Comparison of ENCODE assay signal across 8 cellular contexts in genomic region chr1:1512425-1512824, GRCh38. TPM values are rescaled to one million over a fixed set of nuclear protein-coding genes. Genes with fewer than 3 reads are reported as not detected.
DNase-seq lines count a peak whose midpoint lies in the region; ATAC-seq, FAIRE-seq and TF ChIP-seq lines count a peak whose summit lies in the region.
"Not testable (repeated sequence)": the region's sequence is repeated elsewhere in the genome, so short reads cannot be mapped to it uniquely, and the experiment has no call there.

No MANE protein-coding gene starts in this region.

- WGBS in GM12878 (ENCODE audit: insufficient coverage, insufficient replicate concordance, low lambda C conversion rate, missing lambda C conversion rate): under 1% methylated on average over 25 of the region's 52 CpGs
- 0% methylated on average over 2 of the region's 52 CpGs; no CpG with 5 or more reads in 1 of the 2 donors for WGBS in gastroesophageal sphincter (ENCODE audit: low coverage in 1 of 2), 2 donors

- in situ Hi-C loops in GM12878 (cut with MboI): not testable (repeated sequence)

- not testable (repeated sequence) for DNase-seq in GM12878 (ENCODE audit: low read depth, low spot score)
- DNase-seq in naive B cell: peak; percentile 24
- DNase-seq in stimulated activated CD8-positive, alpha-beta memory T cell treated with anti-CD3 and anti-CD28 coated beads, Interleukin-12 subunit alpha, Interleukin-12 subunit beta, amount 100 ng/mL, for 4 hours (ENCODE audit: low read depth): peak; percentile 17

- peak overlapping the region; percentile 66 to 89 (median 76) for H3K4me3 ChIP-seq in BLaER1 treated with 17β-estradiol and CSF1 and Interleukin-3, amounts not matched to agents 10 nM and 100 nM
- peak overlapping the region; percentile 65; the same call in 1 of the 2 replicates for H3K4me3 ChIP-seq in GM12878
- H3K4me3 ChIP-seq in gastroesophageal sphincter: peak overlapping the region; percentile 93 to 95

- intact Hi-C loops in GM12878 (cut with micrococcal nuclease; ENCODE audit: unreplicated experiment): not testable (repeated sequence)

- peaks cover 11 to 24% (median 22%) of the 10 kb centered on the region in 11 experiments for H3K36me3 ChIP-seq in BLaER1 treated with 17β-estradiol and CSF1 and Interleukin-3, amounts not matched to agents 10 nM and 100 nM
- H3K36me3 ChIP-seq in KOPT-K1 (ENCODE audit: insufficient read depth, low read length); GM12878 (ENCODE audit: control insufficient read depth in 2 of 2, insufficient read depth in 2 of 2, low read length in 1 of 2): not testable (repeated sequence)
- H3K36me3 ChIP-seq in gastroesophageal sphincter: peaks cover 0 to 24% of the 10 kb centered on the region in 2 donors

- BruUV-seq in GM12878 (replicated peaks; lab: Mats Ljungman, UMichigan): not testable (repeated sequence)

- ATAC-seq in GM21737 (IDR thresholded peaks at IDR 0.05; ENCODE audit: unreplicated experiment) (peak; percentile 7), GM12878 (peak; percentile 21), naive B cell (ENCODE audit: low read depth in 2 of 2) (peak; percentile 8 to 12)
- peak; percentile 14 to 15 for ATAC-seq in activated CD4-positive, CD25-positive, alpha-beta regulatory T cell treated with anti-CD3 and anti-CD28 coated beads, Interleukin-2, amount 50 U/mL, for 24 hours
- not testable (repeated sequence) for ATAC-seq in gastroesophageal sphincter

- not testable (repeated sequence) for TF ChIP-seq RAD21 in GM12878 (IDR thresholded peaks at IDR 0.05; ENCODE audit: insufficient read depth, low read depth, low read length)

- SMC1A ChIA-PET in GM12878 (lab: Charles Lee; ENCODE audit: uncharacterized antibody, unreplicated experiment): not testable (repeated sequence)

- H3K4me2 ChIP-seq in BLaER1 treated with 17β-estradiol and CSF1 and Interleukin-3, amounts not matched to agents 10 nM and 100 nM: peak overlapping the region; percentile 68 to 89 (median 74); a peak in 19 of 22 replicates
- H3K4me2 ChIP-seq in GM12878 (ENCODE audit: control insufficient read depth, insufficient read depth): not testable (repeated sequence)

- not testable (repeated sequence) for TF ChIP-seq CTCF in GM12878 (IDR thresholded peaks at IDR 0.05 in 2 of 3, conservative IDR thresholded peaks at IDR 0.05 in 1 of 3; ENCODE audit: control insufficient read depth in 2 of 3, extremely low read depth in 1 of 3, insufficient read depth in 1 of 3, low read depth in 3 of 3, low read length in 3 of 3); gastroesophageal sphincter (IDR thresholded peaks at IDR 0.05)

- H3K4me3 Mint-ChIP-seq in naive B cell: peak overlapping the region; percentile 49 to 90 (median 72)

- peaks cover 0 to 40% (median 24%) of the 10 kb centered on the region in 11 experiments; a peak in 17 of 22 replicates for H4K20me1 ChIP-seq in BLaER1 treated with 17β-estradiol and CSF1 and Interleukin-3, amounts not matched to agents 10 nM and 100 nM
- not testable (repeated sequence) for H4K20me1 ChIP-seq in GM12878 (ENCODE audit: control insufficient read depth, insufficient read depth)

- peaks cover 32 to 53% (median 45%) of the 10 kb centered on the region in 10 experiments for H3K4me1 ChIP-seq in BLaER1 treated with 17β-estradiol and CSF1 and Interleukin-3, amounts not matched to agents 10 nM and 100 nM
- not testable (repeated sequence) for H3K4me1 ChIP-seq in GM12878 (ENCODE audit: control insufficient read depth, insufficient read depth, low read length)
- H3K4me1 ChIP-seq in gastroesophageal sphincter: peaks cover 0 to 24% (median 8%) of the 10 kb centered on the region in 3 donors

- H2AFZ ChIP-seq in GM12878 (ENCODE audit: control insufficient read depth, low read depth, low read length): not testable (repeated sequence)

- peaks cover 12 to 21% (median 12%) of the 10 kb centered on the region in 3 donors for H3K4me1 Mint-ChIP-seq in naive B cell

- H3K9me3 ChIP-seq in BLaER1 treated with 17β-estradiol and CSF1 and Interleukin-3, amounts not matched to agents 10 nM and 100 nM (replicated peaks in 1 of 11); KOPT-K1 (ENCODE audit: insufficient read depth, low read length, poor library complexity, severe bottlenecking); GM12878 (replicated peaks; ENCODE audit: control insufficient read depth, insufficient read depth, low read length); gastroesophageal sphincter: not testable (repeated sequence)

- peak overlapping the region in 1 of 6 donors; percentile 93 for H3K27ac Mint-ChIP-seq in naive B cell

- H3K9me3 Mint-ChIP-seq in naive B cell: not testable (repeated sequence)

- H3K27ac ChIP-seq in BLaER1 treated with 17β-estradiol and CSF1 and Interleukin-3, amounts not matched to agents 10 nM and 100 nM: peak overlapping the region in 9 of 11 experiments; percentile 40 to 93 (median 91); a peak in 15 of 22 replicates
- peak overlapping the region; percentile 36 for H3K27ac ChIP-seq in KOPT-K1 (ENCODE audit: low read depth, low read length, poor library complexity, severe bottlenecking)
- not testable (repeated sequence) for H3K27ac ChIP-seq in GM12878 (ENCODE audit: control insufficient read depth, insufficient read depth)
- peak overlapping the region in 3 of 4 donors; percentile 96 to 98 (median 96) for H3K27ac ChIP-seq in gastroesophageal sphincter

- TF ChIP-seq POLR2A in GM12878 (IDR thresholded peaks at IDR 0.05; ENCODE audit: low read depth, low read length); gastroesophageal sphincter (IDR thresholded peaks at IDR 0.05): not testable (repeated sequence)

- H3K27me3 Mint-ChIP-seq in naive B cell: not testable (repeated sequence)

- FAIRE-seq in GM12878 (lab: Jason Lieb, UNC): not testable (repeated sequence)

- H3K9ac ChIP-seq in BLaER1 treated with 17β-estradiol and CSF1 and Interleukin-3, amounts not matched to agents 10 nM and 100 nM: peak overlapping the region; percentile 69 to 93 (median 91); a peak in 21 of 22 replicates
- not testable (repeated sequence) for H3K9ac ChIP-seq in GM12878 (ENCODE audit: control insufficient read depth, insufficient read depth, low read length)

- POLR2A ChIA-PET in GM12878 (lab: Charles Lee): not testable (repeated sequence)

- CTCF ChIA-PET in GM12878 (lab: Yijun Ruan, JAX): not testable (repeated sequence)

- peaks cover 19% of the 10 kb centered on the region for H3K79me2 ChIP-seq in GM12878 (ENCODE audit: control insufficient read depth, insufficient read depth, low read length)

- not testable (repeated sequence) for H3K27me3 ChIP-seq in BLaER1 treated with 17β-estradiol and CSF1 and Interleukin-3, amounts not matched to agents 10 nM and 100 nM; GM12878 (replicated peaks in 1 of 2; ENCODE audit: control insufficient read depth in 2 of 2, insufficient read depth in 2 of 2, low read length in 1 of 2); gastroesophageal sphincter

- not testable (repeated sequence) for TF ChIP-seq EP300 in GM12878 (IDR thresholded peaks at IDR 0.05; ENCODE audit: borderline replicate concordance in 1 of 2, control insufficient read depth in 1 of 2, low read depth in 2 of 2, low read length in 2 of 2); gastroesophageal sphincter (IDR thresholded peaks at IDR 0.05)

- H3K36me3 Mint-ChIP-seq in naive B cell: not testable (repeated sequence)

- RAD21 ChIA-PET in GM12878 (lab: Charles Lee; ENCODE audit: unreplicated experiment): not testable (repeated sequence)

RNA-seq across cellular contexts. Expression of gene ATAD3A, which starts 0.5 kb away (rescaled TPM):
- 13.0 and 24.6 TPM in 2 replicates for total RNA-seq in GM12878 (2013; cell fraction: nucleolus; rRNA removed)
- 56.1 and 58.6 TPM in 2 replicates for total RNA-seq in GM12878 (2014; rRNA removed)
- total RNA-seq in GM12878 (2014; rRNA removed; fragmentation: Illumina TruSeq; extraction: Trizol): 16.9 and 24.6 TPM in 2 replicates
- total RNA-seq in GM12878 (2021): 66.8 and 76.4 TPM in 2 replicates
- polyA plus RNA-seq in GM12878 (2011; ENCODE audit: low read depth): 5.4 TPM
- 6.6 and 16.2 TPM in 2 replicates for polyA plus RNA-seq in GM12878 (2011; rRNA removed)
- polyA plus RNA-seq in GM12878 (2011; cell fraction: cytosol; rRNA removed): 24.6 and 42.6 TPM in 2 replicates
- 41.2 and 70.4 TPM in 2 replicates for polyA plus RNA-seq in GM12878 (2011; cell fraction: nucleus; rRNA removed)
- 20.3 and 26.6 TPM in 2 replicates for polyA plus RNA-seq in GM12878 (2012)
- polyA plus RNA-seq in GM12878 (2014; fragmentation: Illumina TruSeq; extraction: Trizol): 0.95 and 9.0 TPM in 2 replicates
- polyA plus RNA-seq in GM12878 (2014; fragmentation: Nextera tagmentation; extraction: Ambion mirVana): 1 to 10 TPM in 1 of 2 experiments, under 1 TPM in 1; 0.05 to 1.3 TPM
- 53.3 and 69.0 TPM in 2 replicates for polyA plus RNA-seq in GM12878 (2014; rRNA removed)
- 10 to 100 TPM; 84.4 to 93.5 TPM for polyA plus RNA-seq in GM12878 (2016; fragmentation: Nextera tagmentation; extraction: Ambion mirVana)
- polyA minus RNA-seq in GM12878 (2011; rRNA and poly(A)+ RNA removed): 9.5 and 26.3 TPM in 2 replicates
- polyA minus RNA-seq in GM12878 (2011; cell fraction: cytosol; rRNA and poly(A)+ RNA removed): 17.2 and 17.7 TPM in 2 replicates
- 8.9 and 14.9 TPM in 2 replicates for polyA minus RNA-seq in GM12878 (2011; cell fraction: nucleus; rRNA and poly(A)+ RNA removed)
- total RNA-seq in gastroesophageal sphincter: 10 to 100 TPM; 14.9 to 32.9 (median 19.1) TPM
- 10 to 100 TPM in 1 of 6 donors, 1 to 10 TPM in 5; 2.1 to 13.0 (median 5.8) TPM for polyA plus RNA-seq in naive B cell (ENCODE audit: low read depth in 6 of 6)

RNA-seq across cellular contexts. Expression of gene TMEM240, which starts 28.0 kb away (rescaled TPM):
- not detected in 2 replicates for total RNA-seq in GM12878 (2013; cell fraction: nucleolus; rRNA removed)
- total RNA-seq in GM12878 (2014; rRNA removed) (0.17 TPM in 1 of 2 replicates, not detected in the other), GM12878 (2014; rRNA removed; fragmentation: Illumina TruSeq; extraction: Trizol) (not detected in 2 replicates), GM12878 (2021) (0.49 TPM in 1 of 2 replicates, not detected in the other), gastroesophageal sphincter (10 to 100 TPM; 12.0 to 18.1 (median 14.4) TPM)
- polyA plus RNA-seq in GM12878 (2011; ENCODE audit: low read depth): not detected
- polyA plus RNA-seq in GM12878 (2011; rRNA removed) (not detected in 2 replicates), GM12878 (2014; fragmentation: Illumina TruSeq; extraction: Trizol) (not detected in 2 replicates), GM12878 (2014; fragmentation: Nextera tagmentation; extraction: Ambion mirVana) (not detected), GM12878 (2014; rRNA removed) (0.32 TPM in 1 of 2 replicates, not detected in the other), GM12878 (2016; fragmentation: Nextera tagmentation; extraction: Ambion mirVana) (not detected), naive B cell (ENCODE audit: low read depth in 6 of 6) (not detected)
- not detected in 2 replicates for polyA plus RNA-seq in GM12878 (2011; cell fraction: cytosol; rRNA removed)
- polyA plus RNA-seq in GM12878 (2011; cell fraction: nucleus; rRNA removed): 0.27 and 0.57 TPM in 2 replicates
- polyA plus RNA-seq in GM12878 (2012): 0.21 TPM in 1 of 2 replicates, not detected in the other
- not detected in 2 replicates for polyA minus RNA-seq in GM12878 (2011; rRNA and poly(A)+ RNA removed)
- not detected in 2 replicates for polyA minus RNA-seq in GM12878 (2011; cell fraction: cytosol; rRNA and poly(A)+ RNA removed)
- polyA minus RNA-seq in GM12878 (2011; cell fraction: nucleus; rRNA and poly(A)+ RNA removed): not detected in 2 replicates

RNA-seq across cellular contexts. Expression of gene ATAD3B, which starts 40.9 kb away (rescaled TPM):
- 53.2 and 60.0 TPM in 2 replicates for total RNA-seq in GM12878 (2013; cell fraction: nucleolus; rRNA removed)
- 29.7 and 35.7 TPM in 2 replicates for total RNA-seq in GM12878 (2014; rRNA removed)
- 9.3 and 10.7 TPM in 2 replicates for total RNA-seq in GM12878 (2014; rRNA removed; fragmentation: Illumina TruSeq; extraction: Trizol)
- 32.9 and 36.8 TPM in 2 replicates for total RNA-seq in GM12878 (2021)
- polyA plus RNA-seq in GM12878 (2011; ENCODE audit: low read depth): 4.4 TPM
- 7.6 and 14.0 TPM in 2 replicates for polyA plus RNA-seq in GM12878 (2011; rRNA removed)
- 14.1 and 30.5 TPM in 2 replicates for polyA plus RNA-seq in GM12878 (2011; cell fraction: cytosol; rRNA removed)
- polyA plus RNA-seq in GM12878 (2011; cell fraction: nucleus; rRNA removed): 90.3 and 160 TPM in 2 replicates
- polyA plus RNA-seq in GM12878 (2012): 14.0 and 21.3 TPM in 2 replicates
- 2.1 and 5.8 TPM in 2 replicates for polyA plus RNA-seq in GM12878 (2014; fragmentation: Illumina TruSeq; extraction: Trizol)
- polyA plus RNA-seq in GM12878 (2014; fragmentation: Nextera tagmentation; extraction: Ambion mirVana): under 1 TPM; 0.03 to 0.73 TPM
- 38.8 and 52.5 TPM in 2 replicates for polyA plus RNA-seq in GM12878 (2014; rRNA removed)
- polyA plus RNA-seq in GM12878 (2016; fragmentation: Nextera tagmentation; extraction: Ambion mirVana): 10 to 100 TPM; 33.7 to 35.1 TPM
- polyA minus RNA-seq in GM12878 (2011; rRNA and poly(A)+ RNA removed): 5.5 and 13.1 TPM in 2 replicates
- 11.0 and 17.0 TPM in 2 replicates for polyA minus RNA-seq in GM12878 (2011; cell fraction: cytosol; rRNA and poly(A)+ RNA removed)
- polyA minus RNA-seq in GM12878 (2011; cell fraction: nucleus; rRNA and poly(A)+ RNA removed): 13.7 and 34.8 TPM in 2 replicates
- total RNA-seq in gastroesophageal sphincter: 10 to 100 TPM in 2 of 4 donors, 1 to 10 TPM in 2; 4.1 to 17.9 (median 12.1) TPM
- 10 to 100 TPM in 1 of 6 donors, 1 to 10 TPM in 3, under 1 TPM in 2; 0.20 to 10.2 (median 2.9) TPM for polyA plus RNA-seq in naive B cell (ENCODE audit: low read depth in 6 of 6)

Comparison
In these comparisons a context has a peak if more than half of its experiments do, and no peak if none do; other contexts are left out.
1. RNA of gene TMEM240, which starts 28.0 kb away (total RNA-seq): 12.0 to 18.1 TPM in gastroesophageal sphincter; 0.17 to 0.49 TPM in GM12878; every median in the first group is over 4 times any median in the second.
2. Peak in every context shown above with its lines, with median percentiles within 50 percentile points of each other: H3K4me3 ChIP-seq.